In genomic region chr17:19270951-19271611, GRCh38 we compare ENCODE assay signal across 11 cellular contexts. TPM values are rescaled to one million over a fixed set of nuclear protein-coding genes. Genes with fewer than 3 reads are reported as not detected.
A peak's percentile ranks its signal among the peaks of the same experiment; 100 is the strongest.
DNase-seq lines count a peak whose midpoint lies in the region; ATAC-seq and TF ChIP-seq lines count a peak whose summit lies in the region.
"Had no signal": no experiment of that assay in that cellular context is flagged by ENCODE, and none has a peak within 500 bp of the region (broad histone marks: within the 10 kb centered on the region; RNA-seq: fewer than 3 reads in every experiment).

No MANE protein-coding gene starts in this region.

- H4K8ac ChIP-seq in trophoblast cell (ENCODE audit: low read depth, low read length): no peak overlapping the region

- no peak for DNase-seq in stimulated activated naive CD8-positive, alpha-beta T cell treated with anti-CD3 and anti-CD28 coated beads, Interleukin-15, Interleukin-2, amounts not matched to agents 100 U/mL and 50 U/mL, for 24 hours
- DNase-seq in stimulated activated naive CD8-positive, alpha-beta T cell treated with anti-CD3 and anti-CD28 coated beads, Interleukin-15, amount 100 ng/mL, for 72 hours: no peak
- DNase-seq in esophagus squamous epithelium (lab: John Stamatoyannopoulos, UW): no peak
- DNase-seq in GM03348 (ENCODE audit: low spot score): no peak
- no peak for DNase-seq in trophoblast cell
- no peak for DNase-seq in stimulated activated CD4-positive, alpha-beta T cell treated with anti-CD3 and anti-CD28 coated beads, Interleukin-4, amount 100 ng/mL, for 4 hours
- no peak for DNase-seq in OCI-M2 (lab: John Stamatoyannopoulos, UW; ENCODE audit: unreplicated experiment)
- DNase-seq: GOT3, immature natural killer cell, NCI-H187 had no signal

- no peaks in the 10 kb centered on the region for H3K9me3 Mint-ChIP-seq in stimulated activated naive CD8-positive, alpha-beta T cell treated with anti-CD3 and anti-CD28 coated beads, Interleukin-15, amount 100 ng/mL, for 72 hours
- H3K9me3 Mint-ChIP-seq: immature natural killer cell had no signal

- H4K12ac ChIP-seq in trophoblast cell (ENCODE audit: low read depth, low read length): no peak overlapping the region

- H3K9ac ChIP-seq in trophoblast cell (ENCODE audit: low read length): no peak overlapping the region

- intact Hi-C loops in esophagus squamous epithelium (cut with DNase I): no loop called here

- no peak overlapping the region for H2BK5ac ChIP-seq in trophoblast cell (ENCODE audit: low read depth, low read length, poor library complexity)

- no peak overlapping the region for H3K27ac Mint-ChIP-seq in stimulated activated naive CD8-positive, alpha-beta T cell treated with anti-CD3 and anti-CD28 coated beads, Interleukin-15, amount 100 ng/mL, for 72 hours
- H3K27ac Mint-ChIP-seq: immature natural killer cell had no signal

- H3K4me2 ChIP-seq in trophoblast cell (ENCODE audit: low read length): no peak overlapping the region

- peaks cover 79% of the 10 kb centered on the region for H3K27me3 Mint-ChIP-seq in stimulated activated naive CD8-positive, alpha-beta T cell treated with anti-CD3 and anti-CD28 coated beads, Interleukin-15, amount 100 ng/mL, for 72 hours

- WGBS in esophagus squamous epithelium, 2 donors: 66 to 72% methylated on average over 7 of the region's 7 CpGs
- WGBS in trophoblast cell (ENCODE audit: extremely low coverage, insufficient coverage, insufficient read length): no CpG with 5 or more reads among the region's 7 CpGs

- H2BK12ac ChIP-seq in trophoblast cell (ENCODE audit: low read length): no peak overlapping the region

- H4K91ac ChIP-seq in trophoblast cell (ENCODE audit: low read depth, low read length): no peak overlapping the region

- no peaks in the 10 kb centered on the region for H3K27me3 ChIP-seq in esophagus squamous epithelium
- no peaks in the 10 kb centered on the region for H3K27me3 ChIP-seq in trophoblast cell (ENCODE audit: insufficient read depth, low read length)

- TF ChIP-seq CTCF in esophagus squamous epithelium (IDR thresholded peaks at IDR 0.05): no peak

- H3K4ac ChIP-seq in trophoblast cell (ENCODE audit: low read depth, low read length): no peak overlapping the region

- no peak overlapping the region for H3K4me3 ChIP-seq in esophagus squamous epithelium
- H3K4me3 ChIP-seq in trophoblast cell (ENCODE audit: low read depth, low read length): no peak overlapping the region

- H2AFZ ChIP-seq in trophoblast cell (ENCODE audit: insufficient read depth, low read length, poor library complexity): no peak overlapping the region

- H3K27ac ChIP-seq in esophagus squamous epithelium (peak overlapping the region in 3 of 4 donors; percentile 33 to 72 (median 71)), trophoblast cell (ENCODE audit: low read depth, low read length) (no peak overlapping the region)

- no peak overlapping the region for H3K23ac ChIP-seq in trophoblast cell (ENCODE audit: low read length)

- H2AK5ac ChIP-seq in trophoblast cell (ENCODE audit: low read length): no peak overlapping the region

- H3K36me3 ChIP-seq in esophagus squamous epithelium: peaks cover 0 to 31% (median 8%) of the 10 kb centered on the region in 3 donors
- H3K36me3 ChIP-seq in trophoblast cell (ENCODE audit: control insufficient read depth in 1 of 2, insufficient read depth in 2 of 2, low read length in 2 of 2): peaks cover 13 to 20% of the 10 kb centered on the region in 2 experiments

- no peak overlapping the region for H2BK120ac ChIP-seq in trophoblast cell (ENCODE audit: insufficient read depth, low read length, poor library complexity)

- H3K9me3 ChIP-seq in esophagus squamous epithelium (no peaks in the 10 kb centered on the region), trophoblast cell (ENCODE audit: insufficient read depth, low read depth, low read length) (peaks cover 5% of the 10 kb centered on the region)

- TF ChIP-seq POLR2A in esophagus squamous epithelium (IDR thresholded peaks at IDR 0.05): no peak

- peaks cover 2% of the 10 kb centered on the region for H3K79me2 ChIP-seq in trophoblast cell (ENCODE audit: control insufficient read depth, insufficient read depth, low read length, poor library complexity)

- H3K4me1 ChIP-seq in esophagus squamous epithelium (peaks cover 24 to 89% (median 64%) of the 10 kb centered on the region in 3 donors), trophoblast cell (ENCODE audit: control insufficient read depth in 1 of 2, insufficient read depth in 2 of 2, low read length in 2 of 2) (peaks cover 0 to 4% of the 10 kb centered on the region in 2 experiments)

- no peak overlapping the region for H3K14ac ChIP-seq in trophoblast cell (ENCODE audit: low read length)

- peaks cover 8% of the 10 kb centered on the region for H3K4me1 Mint-ChIP-seq in stimulated activated naive CD8-positive, alpha-beta T cell treated with anti-CD3 and anti-CD28 coated beads, Interleukin-15, amount 100 ng/mL, for 72 hours
- H3K4me1 Mint-ChIP-seq: immature natural killer cell had no signal

- H3K18ac ChIP-seq in trophoblast cell (ENCODE audit: low read length): no peak overlapping the region

- no peak overlapping the region for H3K4me3 Mint-ChIP-seq in stimulated activated naive CD8-positive, alpha-beta T cell treated with anti-CD3 and anti-CD28 coated beads, Interleukin-15, amount 100 ng/mL, for 72 hours
- H3K4me3 Mint-ChIP-seq: immature natural killer cell had no signal

- peak; percentile 52 for ATAC-seq in stimulated activated naive CD8-positive, alpha-beta T cell treated with anti-CD3 and anti-CD28 coated beads, Interleukin-15, Interleukin-2, amounts not matched to agents 100 U/mL and 50 U/mL, for 24 hours
- no peak for ATAC-seq in stimulated activated naive CD8-positive, alpha-beta T cell treated with anti-CD3 and anti-CD28 coated beads, Interleukin-15, amount 100 ng/mL, for 72 hours
- ATAC-seq in HG03432 (IDR thresholded peaks at IDR 0.05; ENCODE audit: unreplicated experiment): peak; percentile 72

- no peaks in the 10 kb centered on the region for H3K79me1 ChIP-seq in trophoblast cell (ENCODE audit: low read length)

RNA-seq across cellular contexts. Expression of gene EPN2, which starts 33.9 kb away (rescaled TPM):
- 10 to 100 TPM; 24.2 to 61.4 (median 56.1) TPM for total RNA-seq in esophagus squamous epithelium
- 59.0 and 60.9 TPM in 2 replicates for polyA plus RNA-seq in trophoblast cell (2013)
